ENCODE assay signal across 20 cellular contexts in genomic region chr7:157774495-157774894, GRCh38.
A peak's percentile ranks its signal among the peaks of the same experiment; 100 is the strongest.
DNase-seq lines count a peak whose midpoint lies in the region; ATAC-seq and TF ChIP-seq lines count a peak whose summit lies in the region.
"Had no signal": no experiment of that assay in that cellular context is flagged by ENCODE, and none has a peak within 500 bp of the region (broad histone marks: within the 10 kb centered on the region; RNA-seq: fewer than 3 reads in every experiment).

No MANE protein-coding gene starts in this region.

- H2AK5ac ChIP-seq in neuronal stem cell (ENCODE audit: low read depth, low read length): peak overlapping the region; percentile 32

- TF ChIP-seq CTCF in chondrocyte (IDR thresholded peaks at IDR 0.05) (no peak), osteocyte (IDR thresholded peaks at IDR 0.05) (no peak)

- H3K27me3 ChIP-seq in neuronal stem cell (ENCODE audit: control insufficient read depth in 3 of 3, insufficient read depth in 3 of 3, low read depth in 1 of 3, low read length in 3 of 3) (peaks cover 0 to 5% (median 3%) of the 10 kb centered on the region in 3 experiments), aorta (ENCODE audit: control insufficient read depth in 1 of 2, insufficient read depth in 2 of 2, low read length in 1 of 2) (no peaks in the 10 kb centered on the region)
- H3K27me3 ChIP-seq: BE2C had no signal

- no peak overlapping the region for H3K27ac Mint-ChIP-seq in stimulated activated naive CD8-positive, alpha-beta T cell treated with anti-CD3 and anti-CD28 coated beads, Interleukin-15, amount 100 ng/mL, for 72 hours
- no peak overlapping the region for H3K27ac Mint-ChIP-seq in chondrocyte (ENCODE audit: unreplicated experiment)
- no peak overlapping the region for H3K27ac Mint-ChIP-seq in osteocyte (ENCODE audit: unreplicated experiment)
- H3K27ac Mint-ChIP-seq: CD14-positive monocyte; CD4-positive, alpha-beta T cell; CD8-positive, alpha-beta T cell had no signal

- H4K91ac ChIP-seq in neuronal stem cell (ENCODE audit: low read depth, low read length, poor library complexity): no peak overlapping the region

- no peak overlapping the region for H3K23ac ChIP-seq in neuronal stem cell (ENCODE audit: low read depth, low read length, poor library complexity)

- no peak overlapping the region for H3K4me2 ChIP-seq in neuronal stem cell (ENCODE audit: insufficient read depth, low read length, poor library complexity, severe bottlenecking)
- H3K4me2 ChIP-seq: BLaER1 had no signal

- H3K9ac ChIP-seq in neuronal stem cell (ENCODE audit: low read depth, low read length, poor library complexity): peak overlapping the region; percentile 10
- H3K9ac ChIP-seq: BLaER1 had no signal

- H3K4me3 Mint-ChIP-seq in stimulated activated naive CD8-positive, alpha-beta T cell treated with anti-CD3 and anti-CD28 coated beads, Interleukin-15, amount 100 ng/mL, for 72 hours: no peak overlapping the region
- H3K4me3 Mint-ChIP-seq in chondrocyte (ENCODE audit: unreplicated experiment) (no peak overlapping the region), osteocyte (ENCODE audit: unreplicated experiment) (no peak overlapping the region)
- H3K4me3 Mint-ChIP-seq: CD14-positive monocyte; CD4-positive, alpha-beta T cell; CD8-positive, alpha-beta T cell had no signal

- H2BK15ac ChIP-seq in neuronal stem cell (ENCODE audit: low read length): no peak overlapping the region

- peaks cover 25% of the 10 kb centered on the region for H3K27me3 Mint-ChIP-seq in stimulated activated naive CD8-positive, alpha-beta T cell treated with anti-CD3 and anti-CD28 coated beads, Interleukin-15, amount 100 ng/mL, for 72 hours
- peaks cover 8% of the 10 kb centered on the region for H3K27me3 Mint-ChIP-seq in chondrocyte (ENCODE audit: low read depth)
- H3K27me3 Mint-ChIP-seq in osteocyte (ENCODE audit: unreplicated experiment): no peaks in the 10 kb centered on the region

- no peaks in the 10 kb centered on the region for H3K79me1 ChIP-seq in neuronal stem cell (ENCODE audit: low read depth, low read length)

- H2BK12ac ChIP-seq in neuronal stem cell (ENCODE audit: low read length): no peak overlapping the region

- H3K4ac ChIP-seq in neuronal stem cell (ENCODE audit: low read length): no peak overlapping the region

- no CpG with 5 or more reads among the region's 11 CpGs for WGBS in neuronal stem cell (ENCODE audit: extremely low coverage in 2 of 2, insufficient read length in 2 of 2, insufficient replicate concordance in 1 of 2), 2 donors
- 85 to 88% methylated on average over 11 of the region's 11 CpGs for WGBS in aorta, 2 donors

- H3K4me1 ChIP-seq in neuronal stem cell (ENCODE audit: control insufficient read depth in 2 of 2, insufficient read depth in 1 of 2, low read depth in 1 of 2, low read length in 2 of 2): peaks cover 1 to 9% of the 10 kb centered on the region in 2 donors
- no peaks in the 10 kb centered on the region for H3K4me1 ChIP-seq in aorta (ENCODE audit: control insufficient read depth in 1 of 2, insufficient read depth in 2 of 2, low read length in 2 of 2)
- H3K4me1 ChIP-seq: BE2C, BLaER1, Caco-2 had no signal

- ATAC-seq in stimulated activated naive CD8-positive, alpha-beta T cell treated with anti-CD3 and anti-CD28 coated beads, Interleukin-15, amount 100 ng/mL, for 72 hours: peak; percentile 13
- ATAC-seq in stimulated activated naive CD8-positive, alpha-beta T cell treated with anti-CD3 and anti-CD28 coated beads, Interleukin-15, Interleukin-2, amounts not matched to agents 100 U/mL and 50 U/mL, for 24 hours: no peak
- ATAC-seq in aorta (ENCODE audit: low FRiP score): no peak
- ATAC-seq: CD8-positive, alpha-beta T cell had no signal

- intact Hi-C loops in aorta (cut with DNase I): no loop called here

- no peak overlapping the region for H2AFZ ChIP-seq in neuronal stem cell (ENCODE audit: low read length)

- peaks cover 12 to 15% of the 10 kb centered on the region in 2 donors for H3K9me3 ChIP-seq in neuronal stem cell (replicated peaks in 1 of 2; ENCODE audit: control insufficient read depth in 2 of 2, insufficient read depth in 1 of 2, low read depth in 1 of 2, low read length in 2 of 2)
- H3K9me3 ChIP-seq in aorta (ENCODE audit: control insufficient read depth, low read length): peaks cover 5% of the 10 kb centered on the region
- H3K9me3 ChIP-seq: BE2C had no signal

- no peak overlapping the region for H3K14ac ChIP-seq in neuronal stem cell (ENCODE audit: low read length)

- no peak overlapping the region for H2BK120ac ChIP-seq in neuronal stem cell (ENCODE audit: low read depth, low read length)

- H3K4me3 ChIP-seq in neuronal stem cell (ENCODE audit: low read length in 2 of 2) (no peak overlapping the region), aorta (ENCODE audit: low read length in 2 of 2) (no peak overlapping the region)
- H3K4me3 ChIP-seq: BLaER1 had no signal

- H3K36me3 ChIP-seq in neuronal stem cell (replicated peaks in 1 of 2; ENCODE audit: control insufficient read depth in 2 of 2, insufficient read depth in 2 of 2, low read length in 2 of 2): no peaks in the 10 kb centered on the region
- H3K36me3 ChIP-seq in aorta (ENCODE audit: control insufficient read depth in 1 of 2, insufficient read depth in 2 of 2, low read length in 1 of 2): no peaks in the 10 kb centered on the region
- H3K36me3 ChIP-seq: BE2C, BLaER1 had no signal

- H3K27ac ChIP-seq in neuronal stem cell (replicated peaks; ENCODE audit: low read length) (no peak overlapping the region), aorta (ENCODE audit: low read depth in 1 of 2, low read length in 2 of 2) (no peak overlapping the region)
- H3K27ac ChIP-seq: BLaER1 had no signal

- no peaks in the 10 kb centered on the region for H3K4me1 Mint-ChIP-seq in stimulated activated naive CD8-positive, alpha-beta T cell treated with anti-CD3 and anti-CD28 coated beads, Interleukin-15, amount 100 ng/mL, for 72 hours
- H3K4me1 Mint-ChIP-seq in chondrocyte (ENCODE audit: low read depth): no peaks in the 10 kb centered on the region
- H3K4me1 Mint-ChIP-seq in osteocyte (ENCODE audit: unreplicated experiment): no peaks in the 10 kb centered on the region

- no peak overlapping the region for H2BK5ac ChIP-seq in neuronal stem cell (ENCODE audit: low read length)

- peaks cover 8 to 9% of the 10 kb centered on the region in 2 donors for H3K9me3 Mint-ChIP-seq in stimulated activated naive CD8-positive, alpha-beta T cell treated with anti-CD3 and anti-CD28 coated beads, Interleukin-15, amount 100 ng/mL, for 72 hours
- H3K9me3 Mint-ChIP-seq in chondrocyte (ENCODE audit: low read depth) (peaks cover 15% of the 10 kb centered on the region), osteocyte (ENCODE audit: unreplicated experiment) (peaks cover 16% of the 10 kb centered on the region)

- H4K8ac ChIP-seq in neuronal stem cell (ENCODE audit: low read depth, low read length): no peak overlapping the region

- no peak for DNase-seq in stimulated activated naive CD8-positive, alpha-beta T cell treated with anti-CD3 and anti-CD28 coated beads, Interleukin-15, amount 100 ng/mL, for 72 hours
- DNase-seq in stimulated activated naive CD8-positive, alpha-beta T cell treated with anti-CD3 and anti-CD28 coated beads, Interleukin-15, Interleukin-2, amounts not matched to agents 100 U/mL and 50 U/mL, for 24 hours: no peak
- DNase-seq in chondrocyte (ENCODE audit: low spot score) (peak; percentile 53), neuronal stem cell (ENCODE audit: low spot score) (no peak), aorta (peak; percentile 26 to 40), osteocyte (ENCODE audit: extremely low spot score, unreplicated experiment) (no peak), SW 1271 (lab: John Stamatoyannopoulos, UW) (no peak), HK-2 (ENCODE audit: unreplicated experiment) (no peak)
- DNase-seq: 8988T; ACHN; BE2C; C1 segment of cervical spinal cord; Caco-2; Calu3; CD4-positive, alpha-beta T cell; CD8-positive, alpha-beta T cell; DND-41; GF-D8 had no signal

- H3K36me3 Mint-ChIP-seq in chondrocyte (ENCODE audit: low read depth) (no peaks in the 10 kb centered on the region), osteocyte (ENCODE audit: unreplicated experiment) (no peaks in the 10 kb centered on the region)
- H3K36me3 Mint-ChIP-seq: CD14-positive monocyte; CD8-positive, alpha-beta T cell had no signal

- no peak overlapping the region for H3K18ac ChIP-seq in neuronal stem cell (ENCODE audit: low read length)

Comparison
In these comparisons a context has a peak if more than half of its experiments do, and no peak if none do; other contexts are left out.
1. DNase-seq: peak in chondrocyte (single experiment) and aorta (2 of 2); none in stimulated activated naive CD8-positive, alpha-beta T cell treated with anti-CD3 and anti-CD28 coated beads, Interleukin-15, amount 100 ng/mL, for 72 hours (0 of 2), stimulated activated naive CD8-positive, alpha-beta T cell treated with anti-CD3 and anti-CD28 coated beads, Interleukin-15, Interleukin-2, amounts not matched to agents 100 U/mL and 50 U/mL, for 24 hours (single experiment), neuronal stem cell (single experiment), osteocyte (single experiment), SW 1271 (0 of 2) and HK-2 (single experiment).